ENCODE assay signal across 11 cellular contexts in genomic region chrX:107700802-107701201, GRCh38.
DNase-seq lines count a peak whose midpoint lies in the region; ATAC-seq and TF ChIP-seq lines count a peak whose summit lies in the region.
"Had no signal": no experiment of that assay in that cellular context is flagged by ENCODE, and none has a peak within 500 bp of the region (broad histone marks: within the 10 kb centered on the region; RNA-seq: fewer than 3 reads in every experiment).

No MANE protein-coding gene starts in this region.

- no peak overlapping the region for H2AK5ac ChIP-seq in mesenchymal stem cell (ENCODE audit: low read length, severe bottlenecking)

- no peaks in the 10 kb centered on the region for H3K36me3 ChIP-seq in Loucy (ENCODE audit: insufficient read depth, low read length)
- H3K36me3 ChIP-seq in breast epithelium: no peaks in the 10 kb centered on the region
- no peaks in the 10 kb centered on the region for H3K36me3 ChIP-seq in mesenchymal stem cell (ENCODE audit: control insufficient read depth in 1 of 2, insufficient read depth in 2 of 2, low read depth in 1 of 2, low read length in 2 of 2)
- H3K36me3 ChIP-seq in tibial nerve: no peaks in the 10 kb centered on the region

- H3K4me2 ChIP-seq in Loucy (ENCODE audit: low read depth, low read length, poor library complexity, severe bottlenecking) (peak overlapping the region; percentile 32), mesenchymal stem cell (ENCODE audit: low read length, poor library complexity, severe bottlenecking) (no peak overlapping the region)

- TF ChIP-seq POLR2A in breast epithelium (IDR thresholded peaks at IDR 0.05) (no peak), tibial nerve (IDR thresholded peaks at IDR 0.05) (no peak), GM18505 (IDR thresholded peaks at IDR 0.05; ENCODE audit: borderline replicate concordance, extremely low read depth, insufficient read depth, insufficient read length) (no peak)

- H3K4me1 Mint-ChIP-seq in T-cell: peaks cover 21 to 27% (median 22%) of the 10 kb centered on the region in 3 donors

- DNase-seq in breast epithelium (ENCODE audit: low spot score in 2 of 2) (no peak), mesenchymal stem cell (no peak), tibial nerve (ENCODE audit: low spot score in 2 of 2) (no peak), T-cell (no peak)
- DNase-seq: activated naive CD8-positive, alpha-beta T cell treated with anti-CD3 and anti-CD28 coated beads for 36 hours; CD8-positive, alpha-beta memory T cell had no signal

- H3K79me1 ChIP-seq in mesenchymal stem cell (replicated peaks; ENCODE audit: low read length, poor library complexity, severe bottlenecking): no peaks in the 10 kb centered on the region

- TF ChIP-seq CTCF in Loucy (conservative IDR thresholded peaks at IDR 0.05; ENCODE audit: low read length): no peak
- no peak for TF ChIP-seq CTCF in breast epithelium (IDR thresholded peaks at IDR 0.05)
- no peak for TF ChIP-seq CTCF in tibial nerve (IDR thresholded peaks at IDR 0.05)

- no peak overlapping the region for H2BK120ac ChIP-seq in mesenchymal stem cell (ENCODE audit: low read depth, low read length)

- peak overlapping the region in 1 of 2 experiments; percentile 61 for H3K4ac ChIP-seq in mesenchymal stem cell (ENCODE audit: low read depth in 1 of 2, low read length in 2 of 2)

- peaks cover 29% of the 10 kb centered on the region for H3K4me1 ChIP-seq in Loucy (ENCODE audit: insufficient read depth, low read length, poor library complexity, severe bottlenecking)
- no peaks in the 10 kb centered on the region for H3K4me1 ChIP-seq in breast epithelium
- peaks cover 4% of the 10 kb centered on the region for H3K4me1 ChIP-seq in mesenchymal stem cell (ENCODE audit: control insufficient read depth, insufficient read depth, low read depth, low read length)
- H3K4me1 ChIP-seq in tibial nerve: peaks cover 0 to 29% (median 16%) of the 10 kb centered on the region in 4 donors
- H3K4me1 ChIP-seq: parathyroid adenoma had no signal

- no peak overlapping the region for H3K4me3 ChIP-seq in Loucy (ENCODE audit: low read length, poor library complexity, severe bottlenecking)
- no peak overlapping the region for H3K4me3 ChIP-seq in breast epithelium
- H3K4me3 ChIP-seq in mesenchymal stem cell (ENCODE audit: insufficient read depth in 1 of 2, low read depth in 1 of 2, low read length in 2 of 2): no peak overlapping the region
- H3K4me3 ChIP-seq in tibial nerve: no peak overlapping the region

- CTCF ChIA-PET in T-cell (lab: Charles Lee): interaction anchor here in 1 of 2 donors (1.0 kb wide), 1 partner anchor 27 kb away, joined by 3 read pairs; no protein-coding TSS in a partner anchor

- no peak overlapping the region for H3K4me3 Mint-ChIP-seq in T-cell
- H3K4me3 Mint-ChIP-seq: activated naive CD8-positive, alpha-beta T cell treated with anti-CD3 and anti-CD28 coated beads for 36 hours; CD8-positive, alpha-beta memory T cell had no signal

- no peak for ATAC-seq in T-cell (replicated peaks in 1 of 4)
- no peak for ATAC-seq in GM18505 (IDR thresholded peaks at IDR 0.05; ENCODE audit: unreplicated experiment)
- ATAC-seq in HG03097 (IDR thresholded peaks at IDR 0.05; ENCODE audit: low FRiP score, unreplicated experiment): no peak
- ATAC-seq: activated CD4-positive, CD25-positive, alpha-beta regulatory T cell treated with anti-CD3 and anti-CD28 coated beads, Interleukin-2, amount 50 U/mL, for 24 hours had no signal

- H3K14ac ChIP-seq in mesenchymal stem cell (ENCODE audit: low read length in 2 of 2): no peak overlapping the region

- H3K27ac ChIP-seq in breast epithelium (peak overlapping the region; percentile 27 to 60), mesenchymal stem cell (ENCODE audit: low read length, poor library complexity, severe bottlenecking) (no peak overlapping the region), tibial nerve (peak overlapping the region; percentile 81 to 93 (median 91))
- H3K27ac ChIP-seq: parathyroid adenoma had no signal

- H3K79me2 ChIP-seq in Loucy (ENCODE audit: insufficient read depth, low read length): peaks cover 12% of the 10 kb centered on the region; the same call in 1 of the 2 replicates
- H3K79me2 ChIP-seq: parathyroid adenoma had no signal

- POLR2A ChIA-PET in T-cell (lab: Charles Lee): interaction anchor here in 1 of 2 donors (1.0 kb wide), 1 partner anchor 22 kb away, joined by 4 read pairs; no protein-coding TSS in a partner anchor

- no peak overlapping the region for H3K23ac ChIP-seq in mesenchymal stem cell (ENCODE audit: low read length in 2 of 2)

- no peak for TF ChIP-seq EP300 in tibial nerve (IDR thresholded peaks at IDR 0.05)

- H3K27me3 Mint-ChIP-seq in T-cell: peaks cover 0 to 18% of the 10 kb centered on the region in 2 donors
- H3K27me3 Mint-ChIP-seq: activated naive CD8-positive, alpha-beta T cell treated with anti-CD3 and anti-CD28 coated beads for 36 hours had no signal

- no peak overlapping the region for H3K27ac Mint-ChIP-seq in T-cell
- H3K27ac Mint-ChIP-seq: activated naive CD8-positive, alpha-beta T cell treated with anti-CD3 and anti-CD28 coated beads for 36 hours had no signal

- H4K8ac ChIP-seq in mesenchymal stem cell (ENCODE audit: low read length): no peak overlapping the region

- H2BK5ac ChIP-seq in mesenchymal stem cell (ENCODE audit: low read depth, low read length, poor library complexity, severe bottlenecking): no peak overlapping the region

- no peaks in the 10 kb centered on the region for H3F3A ChIP-seq in Loucy (ENCODE audit: low read depth)

- no peak overlapping the region for H2BK15ac ChIP-seq in mesenchymal stem cell (ENCODE audit: low read depth, poor library complexity, severe bottlenecking)

- H3K27me3 ChIP-seq in Loucy (ENCODE audit: insufficient read depth, low read length, poor library complexity, severe bottlenecking): no peaks in the 10 kb centered on the region
- H3K27me3 ChIP-seq in breast epithelium: peaks cover 0 to 42% of the 10 kb centered on the region in 2 donors
- peaks cover 0 to 44% of the 10 kb centered on the region in 2 experiments for H3K27me3 ChIP-seq in mesenchymal stem cell (ENCODE audit: control insufficient read depth in 1 of 2, insufficient read depth in 1 of 2, low read length in 2 of 2)
- peaks cover 0 to 10% of the 10 kb centered on the region in 2 donors for H3K27me3 ChIP-seq in tibial nerve

- H2BK12ac ChIP-seq in mesenchymal stem cell (ENCODE audit: low read length in 2 of 2): no peak overlapping the region

- H3K9me3 ChIP-seq in Loucy (ENCODE audit: insufficient read depth, low read depth, low read length) (no peaks in the 10 kb centered on the region), breast epithelium (no peaks in the 10 kb centered on the region), mesenchymal stem cell (ENCODE audit: control insufficient read depth, low read length) (no peaks in the 10 kb centered on the region), tibial nerve (no peaks in the 10 kb centered on the region)

- H3K9me2 ChIP-seq in Loucy (replicated peaks; ENCODE audit: low read depth, low read length): no peaks in the 10 kb centered on the region

- peak overlapping the region; percentile 21 for H3K18ac ChIP-seq in mesenchymal stem cell (ENCODE audit: low read depth in 1 of 2, low read length in 2 of 2)

- no peak overlapping the region for H3K9ac ChIP-seq in Loucy (ENCODE audit: low read depth, low read length, poor library complexity, severe bottlenecking)
- H3K9ac ChIP-seq in mesenchymal stem cell (ENCODE audit: low read length): no peak overlapping the region
- H3K9ac ChIP-seq: parathyroid adenoma had no signal

- no peak overlapping the region for H4K91ac ChIP-seq in mesenchymal stem cell (ENCODE audit: low read length)

- intact Hi-C loops in breast epithelium (cut with DNase I; ENCODE audit: low total_unique reads): no loop called here

- H2AFZ ChIP-seq in Loucy (ENCODE audit: low read length) (peak overlapping the region; percentile 64), mesenchymal stem cell (ENCODE audit: low read depth, low read length) (no peak overlapping the region)
- H2AFZ ChIP-seq: parathyroid adenoma had no signal

- H3K36me3 Mint-ChIP-seq in T-cell: no peaks in the 10 kb centered on the region
- H3K36me3 Mint-ChIP-seq: activated naive CD8-positive, alpha-beta T cell treated with anti-CD3 and anti-CD28 coated beads for 36 hours had no signal

- no peaks in the 10 kb centered on the region for H4K20me1 ChIP-seq in Loucy (ENCODE audit: insufficient read depth, low read length, poor library complexity, severe bottlenecking)

- H3K9me3 Mint-ChIP-seq in T-cell: no peaks in the 10 kb centered on the region
- H3K9me3 Mint-ChIP-seq: activated naive CD8-positive, alpha-beta T cell treated with anti-CD3 and anti-CD28 coated beads for 36 hours had no signal
